Comparison of ENCODE assay signal across 9 cellular contexts in genomic region chr13:95191821-95192220, GRCh38.
DNase-seq lines count a peak whose midpoint lies in the region; TF ChIP-seq lines count a peak whose summit lies in the region.
"Had no signal": no experiment of that assay in that cellular context is flagged by ENCODE, and none has a peak within 500 bp of the region (broad histone marks: within the 10 kb centered on the region; RNA-seq: fewer than 3 reads in every experiment).

No MANE protein-coding gene starts in this region.

- H3K27me3 Mint-ChIP-seq in activated naive CD8-positive, alpha-beta T cell treated with anti-CD3 and anti-CD28 coated beads for 36 hours, result no peaks in the 10 kb centered on the region

- DNase-seq in H7, result peak; percentile 88
- DNase-seq in LHCN-M2 (ENCODE audit: low read depth), result peak; percentile 72
- DNase-seq in SK-N-SH, result peak; percentile 77
- peak; percentile 66 for DNase-seq in activated naive CD8-positive, alpha-beta T cell treated with anti-CD3 and anti-CD28 coated beads for 36 hours
- DNase-seq in left ventricle myocardium inferior, result peak; percentile 71
- peak; percentile 64 for DNase-seq in renal cortical epithelial cell (ENCODE audit: low read depth)
- DNase-seq in GOT3 (lab: John Stamatoyannopoulos, UW), result no peak

- H3K4me1 ChIP-seq in SK-N-SH (ENCODE audit: control insufficient read depth in 1 of 2, insufficient read depth in 2 of 2, low read depth in 1 of 2, low read length in 1 of 2) (no peaks in the 10 kb centered on the region; a peak in 1 of 4 replicates), left ventricle myocardium inferior (no peaks in the 10 kb centered on the region)

- TF ChIP-seq CTCF in GM12874 (IDR thresholded peaks at IDR 0.05; ENCODE audit: insufficient read depth, low read depth, low read length) (peak; percentile 96), SK-N-SH (IDR thresholded peaks at IDR 0.05) (peak; percentile 97), left ventricle myocardium inferior (IDR thresholded peaks at IDR 0.05; ENCODE audit: borderline replicate concordance) (peak; percentile 90)

- H3K27me3 ChIP-seq in H7 (ENCODE audit: control insufficient read depth, insufficient read depth, low read length), result no peaks in the 10 kb centered on the region
- no peaks in the 10 kb centered on the region for H3K27me3 ChIP-seq in SK-N-SH (ENCODE audit: insufficient read depth)
- no peaks in the 10 kb centered on the region for H3K27me3 ChIP-seq in left ventricle myocardium inferior (ENCODE audit: low read depth)

- no peak overlapping the region for H3K27ac Mint-ChIP-seq in activated naive CD8-positive, alpha-beta T cell treated with anti-CD3 and anti-CD28 coated beads for 36 hours

- no peak overlapping the region for H3K4me3 Mint-ChIP-seq in activated naive CD8-positive, alpha-beta T cell treated with anti-CD3 and anti-CD28 coated beads for 36 hours

- TF ChIP-seq EP300 in SK-N-SH (IDR thresholded peaks at IDR 0.05; ENCODE audit: borderline replicate concordance in 1 of 2, low read depth in 1 of 2, low read length in 1 of 2), result no peak

- WGBS in SK-N-SH (ENCODE audit: low lambda C conversion rate), result 22% methylated on average over 3 of the region's 4 CpGs

- peaks cover 4% of the 10 kb centered on the region for H3K4me1 Mint-ChIP-seq in activated naive CD8-positive, alpha-beta T cell treated with anti-CD3 and anti-CD28 coated beads for 36 hours

- no peaks in the 10 kb centered on the region for H3K9me3 ChIP-seq in SK-N-SH
- no peaks in the 10 kb centered on the region for H3K9me3 ChIP-seq in left ventricle myocardium inferior (replicated peaks)

- H3K36me3 ChIP-seq in H7 (replicated peaks; ENCODE audit: control insufficient read depth, insufficient read depth, low read length) (no peaks in the 10 kb centered on the region), SK-N-SH (replicated peaks in 1 of 2; ENCODE audit: control insufficient read depth in 1 of 2, insufficient read depth in 2 of 2, low read length in 1 of 2) (peaks cover 3 to 6% of the 10 kb centered on the region in 2 experiments), left ventricle myocardium inferior (no peaks in the 10 kb centered on the region)

- peak; percentile 91 for TF ChIP-seq RAD21 in SK-N-SH (IDR thresholded peaks at IDR 0.05; ENCODE audit: low read length)

- H3K4me3 ChIP-seq in H7 (ENCODE audit: insufficient read depth, low read depth, low read length), result no peak overlapping the region
- no peak overlapping the region; a peak in 1 of 4 replicates for H3K4me3 ChIP-seq in SK-N-SH (ENCODE audit: low read depth in 2 of 2, low read length in 1 of 2)
- no peak overlapping the region for H3K4me3 ChIP-seq in left ventricle myocardium inferior
- H3K4me3 ChIP-seq: skin epidermis had no signal

- H3K27ac ChIP-seq in SK-N-SH (ENCODE audit: low read depth in 2 of 2, low read length in 1 of 2), result no peak overlapping the region
- H3K27ac ChIP-seq in left ventricle myocardium inferior (replicated peaks), result no peak overlapping the region
- H3K27ac ChIP-seq: skin epidermis had no signal

- no peaks in the 10 kb centered on the region for H3F3A ChIP-seq in SK-N-SH (replicated peaks; ENCODE audit: insufficient read depth)

- H3K4me2 ChIP-seq in SK-N-SH, result no peak overlapping the region

- H3K9me3 Mint-ChIP-seq in activated naive CD8-positive, alpha-beta T cell treated with anti-CD3 and anti-CD28 coated beads for 36 hours, result no peaks in the 10 kb centered on the region

- H3K9ac ChIP-seq in SK-N-SH, result no peak overlapping the region

- H3K36me3 Mint-ChIP-seq in activated naive CD8-positive, alpha-beta T cell treated with anti-CD3 and anti-CD28 coated beads for 36 hours, result peaks cover 4% of the 10 kb centered on the region

- intact Hi-C loops in left ventricle myocardium inferior (cut with micrococcal nuclease), result loop anchor here (2.0 kb wide), 1 partner anchor 187 kb away; no protein-coding TSS in a partner anchor

- H2AFZ ChIP-seq in SK-N-SH (ENCODE audit: low read depth), result no peak overlapping the region

- H3K79me2 ChIP-seq in SK-N-SH (ENCODE audit: insufficient read depth), result no peaks in the 10 kb centered on the region

- no peaks in the 10 kb centered on the region for H3K9me2 ChIP-seq in SK-N-SH

- CTCF ChIA-PET in SK-N-SH (lab: Yijun Ruan, JAX), result interaction anchor here (0.5 to 8.6 kb wide), 58 partner anchors 9 to 642 kb away, joined by 3 to 465 read pairs (median 4); no protein-coding TSS in a partner anchor

- H4K20me1 ChIP-seq in SK-N-SH (ENCODE audit: insufficient read depth), result no peaks in the 10 kb centered on the region

- POLR2A ChIA-PET in SK-N-SH (lab: Yijun Ruan, JAX), result interaction anchor here (0.6 to 0.8 kb wide), 2 partner anchors 111 to 198 kb away, joined by 3 to 6 read pairs; no protein-coding TSS in a partner anchor

TF ChIP-seq in SK-N-SH, 30 proteins besides CTCF, POLR2A, EP300 and RAD21:
- TF ChIP-seq SMC3 (IDR thresholded peaks at IDR 0.05; ENCODE audit: low read depth, low read length), result peak; percentile 93
- TF ChIP-seq TEAD4 (IDR thresholded peaks at IDR 0.05; ENCODE audit: borderline replicate concordance, insufficient read depth), result no peak
- TF ChIP-seq NFIC (IDR thresholded peaks at IDR 0.05; ENCODE audit: borderline replicate concordance), result no peak
- no peak for TF ChIP-seq RXRA (IDR thresholded peaks at IDR 0.05; ENCODE audit: borderline replicate concordance, low read depth)
